ENCODE assay signal across 8 cellular contexts in genomic region chr7:123534383-123535260, GRCh38. TPM values are rescaled to one million over a fixed set of nuclear protein-coding genes. Genes with fewer than 3 reads are reported as not detected.
DNase-seq lines count a peak whose midpoint lies in the region; ATAC-seq and TF ChIP-seq lines count a peak whose summit lies in the region.

Gene IQUB (minus strand): TSS chr7:123534595. CDS start chr7:123512340, 22,255 bp downstream.

- H3K27me3 ChIP-seq in prostate gland (replicated peaks; ENCODE audit: insufficient read depth): no peaks in the 10 kb centered on the region

- H3K4me1 ChIP-seq in prostate gland (replicated peaks) (no peaks in the 10 kb centered on the region), urinary bladder (ENCODE audit: insufficient read depth) (no peaks in the 10 kb centered on the region)

- H3K9me3 ChIP-seq in prostate gland: no peaks in the 10 kb centered on the region

- WGBS in prostate gland: 1% methylated on average over 54 of the region's 54 CpGs
- WGBS in urinary bladder: 1% methylated on average over 54 of the region's 54 CpGs

- TF ChIP-seq CTCF in GM13977 (IDR thresholded peaks at IDR 0.05; ENCODE audit: extremely low read depth, insufficient read depth, missing control alignments) (no peak), prostate gland (IDR thresholded peaks at IDR 0.05) (no peak)

- peak within 1 kb of the TSS; percentile 46 to 61 for H3K4me3 ChIP-seq in prostate gland
- H3K4me3 ChIP-seq in urinary bladder (ENCODE audit: low read depth, low read length): peak within 1 kb of the TSS; percentile 50

- peak; percentile 49 for TF ChIP-seq POLR2A in prostate gland (IDR thresholded peaks at IDR 0.05)

- in situ Hi-C loops in GM13977 (cut with MboI; ENCODE audit: low pct_unique_long_range_greater_than_20kb, low sequenced_read_pairs, unreplicated experiment): no loop called here

- H3K36me3 ChIP-seq in prostate gland (no peaks in the 10 kb centered on the region), urinary bladder (ENCODE audit: insufficient read depth) (no peaks in the 10 kb centered on the region)

- DNase-seq in GM13977 (ENCODE audit: low spot score) (peak; percentile 95), NCI-H146 treated with DMSO at 0.1 percent for 48 hours (lab: John Stamatoyannopoulos, UW; ENCODE audit: unreplicated experiment) (peak; percentile 99), T-helper 1 cell (peak; percentile 92 to 96 (median 95)), amygdala (lab: John Stamatoyannopoulos, UW) (peak; percentile 30 to 100 (median 97)), left ventricle myocardium superior (peak; percentile 98), prostate gland (ENCODE audit: low spot score) (peak; percentile 98)

- intact Hi-C loops in left ventricle myocardium superior (cut with micrococcal nuclease) (loop anchor here (5.0 kb wide), 1 partner anchor 42 kb away; no protein-coding TSS in a partner anchor), prostate gland (cut with DNase I) (loop anchor here (2.0 to 10.0 kb wide), 4 partner anchors 42 to 647 kb away; partner anchors contain the start of gene CADPS2)

- peak; percentile 78 for ATAC-seq in HG02870 (IDR thresholded peaks at IDR 0.05; ENCODE audit: unreplicated experiment)
- ATAC-seq in left ventricle myocardium superior: peak; percentile 96

- H3K27ac ChIP-seq in prostate gland (peak within 1 kb of the TSS; percentile 86 to 92), urinary bladder (ENCODE audit: low read depth) (peak within 1 kb of the TSS; percentile 96)

RNA-seq across cellular contexts. Expression of gene IQUB, which starts in this region (rescaled TPM):
- 0.32 TPM for total RNA-seq in left ventricle myocardium superior
- total RNA-seq in prostate gland: 1 to 10 TPM; 2.0 to 4.8 TPM
- 1.5 TPM for total RNA-seq in urinary bladder
- 0.22 TPM for polyA plus RNA-seq in urinary bladder

Comparison
In these comparisons a context has a peak if more than half of its experiments do, and no peak if none do; other contexts are left out.
1. Peak in every context shown above with its lines: DNase-seq, ATAC-seq, H3K4me3 ChIP-seq and H3K27ac ChIP-seq.
2. Peak in DNase-seq and ATAC-seq in left ventricle myocardium superior; RNA of the gene not detected or under 1 TPM.